Comparison of ENCODE assay signal across 7 cellular contexts in genomic region chr2:235766206-235766794, GRCh38.
DNase-seq lines count a peak whose midpoint lies in the region; ATAC-seq, FAIRE-seq and TF ChIP-seq lines count a peak whose summit lies in the region.

No MANE protein-coding gene starts in this region.

- no peak overlapping the region for H3K4me3 ChIP-seq in GM12865 (ENCODE audit: low read depth, low read length)

- peak; percentile 87 for FAIRE-seq in endometrium (lab: Jason Lieb, UNC)

- no peak overlapping the region for H3K27ac Mint-ChIP-seq in activated CD4-positive, alpha-beta T cell treated with anti-CD3 and anti-CD28 coated beads, Interleukin-2, amount 10 ng/mL, durations not matched to agents 24 days and 14 days
- peak overlapping the region; percentile 82 for H3K27ac Mint-ChIP-seq in mesothelial cell of epicardium

- intact Hi-C loops in activated CD4-positive, alpha-beta T cell treated with anti-CD3 and anti-CD28 coated beads, Interleukin-2, amount 10 ng/mL, durations not matched to agents 24 days and 14 days (cut with micrococcal nuclease): loop anchor here (1.0 kb wide), 1 partner anchor 415 kb away; no protein-coding TSS in a partner anchor

- no peaks in the 10 kb centered on the region for H3K9me3 Mint-ChIP-seq in activated CD4-positive, alpha-beta T cell treated with anti-CD3 and anti-CD28 coated beads, Interleukin-2, amount 10 ng/mL, durations not matched to agents 24 days and 14 days
- no peaks in the 10 kb centered on the region for H3K9me3 Mint-ChIP-seq in mesothelial cell of epicardium

- peak; percentile 86 for ATAC-seq in HG03175 (IDR thresholded peaks at IDR 0.05; ENCODE audit: unreplicated experiment)

- H3K36me3 Mint-ChIP-seq in activated CD4-positive, alpha-beta T cell treated with anti-CD3 and anti-CD28 coated beads, Interleukin-2, amount 10 ng/mL, durations not matched to agents 24 days and 14 days (ENCODE audit: low read depth): no peaks in the 10 kb centered on the region
- peaks cover 3% of the 10 kb centered on the region for H3K36me3 Mint-ChIP-seq in mesothelial cell of epicardium

- no peaks in the 10 kb centered on the region for H3K4me1 Mint-ChIP-seq in activated CD4-positive, alpha-beta T cell treated with anti-CD3 and anti-CD28 coated beads, Interleukin-2, amount 10 ng/mL, durations not matched to agents 24 days and 14 days
- H3K4me1 Mint-ChIP-seq in mesothelial cell of epicardium: peaks cover 4% of the 10 kb centered on the region

- H3K27me3 Mint-ChIP-seq in activated CD4-positive, alpha-beta T cell treated with anti-CD3 and anti-CD28 coated beads, Interleukin-2, amount 10 ng/mL, durations not matched to agents 24 days and 14 days: peaks cover 2% of the 10 kb centered on the region
- H3K27me3 Mint-ChIP-seq in mesothelial cell of epicardium (ENCODE audit: low read depth): no peaks in the 10 kb centered on the region

- peak; percentile 69 for DNase-seq in GM12865 (ENCODE audit: low read depth)
- DNase-seq in NCI-H446 (lab: John Stamatoyannopoulos, UW): peak; percentile 41 to 77
- peak; percentile 84 for DNase-seq in activated CD4-positive, alpha-beta T cell treated with anti-CD3 and anti-CD28 coated beads, Interleukin-2, amount 10 ng/mL, durations not matched to agents 24 days and 14 days
- peak in 1 of 2 experiments; percentile 79 for DNase-seq in mesothelial cell of epicardium (ENCODE audit: low spot score in 2 of 2, unreplicated experiment in 2 of 2)
- peak; percentile 12 to 16 for DNase-seq in stimulated activated CD8-positive, alpha-beta memory T cell treated with anti-CD3 and anti-CD28 coated beads, Interleukin-7, amount 100 ng/mL, for 4 hours (ENCODE audit: low read depth in 2 of 2)

- no peak overlapping the region for H3K4me3 Mint-ChIP-seq in activated CD4-positive, alpha-beta T cell treated with anti-CD3 and anti-CD28 coated beads, Interleukin-2, amount 10 ng/mL, durations not matched to agents 24 days and 14 days
- no peak overlapping the region for H3K4me3 Mint-ChIP-seq in mesothelial cell of epicardium

- TF ChIP-seq CTCF in GM12865 (IDR thresholded peaks at IDR 0.05; ENCODE audit: insufficient read depth, low read depth, low read length, missing control alignments): peak; percentile 70
- TF ChIP-seq CTCF in mesothelial cell of epicardium (IDR thresholded peaks at IDR 0.05; ENCODE audit: unreplicated experiment): peak; percentile 99
